Comparison of ENCODE assay signal across 8 cellular contexts in genomic region chr15:40941078-40941527, GRCh38. TPM values are rescaled to one million over a fixed set of nuclear protein-coding genes. Genes with fewer than 3 reads are reported as not detected.
DNase-seq lines count a peak whose midpoint lies in the region; ATAC-seq and TF ChIP-seq lines count a peak whose summit lies in the region.

No MANE protein-coding gene starts in this region.

- peak overlapping the region; percentile 79 for H3K27ac ChIP-seq in skeletal muscle tissue (ENCODE audit: low read depth, low read length)

- H3K36me3 ChIP-seq in HAP-1 (replicated peaks), result no peaks in the 10 kb centered on the region
- no peaks in the 10 kb centered on the region for H3K36me3 ChIP-seq in skeletal muscle tissue (ENCODE audit: control insufficient read depth in 3 of 3, insufficient read depth in 3 of 3, low read length in 3 of 3)

- peak overlapping the region; percentile 58 to 87 (median 63) for H3K4me3 Mint-ChIP-seq in T-cell

- H3K4me3 ChIP-seq in HAP-1 (peak overlapping the region; percentile 34), fibroblast of pulmonary artery (replicated peaks; ENCODE audit: low read depth, low read length) (peak overlapping the region; percentile 36), skeletal muscle tissue (ENCODE audit: low read length in 3 of 3) (peak overlapping the region; percentile 38 to 65 (median 50))

- in situ Hi-C loops in HAP-1 (cut with MboI; ENCODE audit: low sequenced_read_pairs), result no loop called here

- POLR2A ChIA-PET in T-cell (lab: Charles Lee), result no interaction called here

- no peak for TF ChIP-seq CTCF in fibroblast of pulmonary artery (IDR thresholded peaks at IDR 0.05; ENCODE audit: low read length, missing control alignments)

- no peak for DNase-seq in HAP-1 (ENCODE audit: low spot score in 2 of 2)
- no peak for DNase-seq in T-cell
- no peak for DNase-seq in fibroblast of pulmonary artery (ENCODE audit: low read depth)
- no peak for DNase-seq in NCI-H2029 treated with DMSO at 0.1 percent for 48 hours (lab: John Stamatoyannopoulos, UW)
- no peak for DNase-seq in HK-2 (ENCODE audit: unreplicated experiment)

- H3K9me3 ChIP-seq in HAP-1 (no peaks in the 10 kb centered on the region), skeletal muscle tissue (ENCODE audit: control insufficient read depth in 3 of 3, low read length in 3 of 3) (no peaks in the 10 kb centered on the region)

- H3K4me1 Mint-ChIP-seq in T-cell, result peaks cover 27 to 39% (median 37%) of the 10 kb centered on the region in 3 donors

- H3K27me3 ChIP-seq in HAP-1 (ENCODE audit: low read depth) (no peaks in the 10 kb centered on the region), skeletal muscle tissue (ENCODE audit: control insufficient read depth in 3 of 3, insufficient read depth in 3 of 3, low read length in 3 of 3) (no peaks in the 10 kb centered on the region)

- H3K9me3 Mint-ChIP-seq in T-cell, result no peaks in the 10 kb centered on the region

- H3K27me3 Mint-ChIP-seq in T-cell, result no peaks in the 10 kb centered on the region

- ATAC-seq in T-cell (replicated peaks in 1 of 4), result no peak
- ATAC-seq in HG02870 (IDR thresholded peaks at IDR 0.05; ENCODE audit: unreplicated experiment), result no peak
- ATAC-seq in HG03196 (IDR thresholded peaks at IDR 0.05; ENCODE audit: unreplicated experiment), result no peak

- H3K4me1 ChIP-seq in HAP-1 (peaks cover 14% of the 10 kb centered on the region), skeletal muscle tissue (ENCODE audit: control insufficient read depth in 3 of 3, insufficient read depth in 3 of 3, low read length in 3 of 3) (peaks cover 45 to 58% (median 54%) of the 10 kb centered on the region in 3 donors)

- H3K36me3 Mint-ChIP-seq in T-cell, result no peaks in the 10 kb centered on the region

- CTCF ChIA-PET in T-cell (lab: Charles Lee), result interaction anchor here (0.6 to 1.7 kb wide), 6 partner anchors 10 to 172 kb away, joined by 3 to 10 read pairs (median 4); partner anchors contain the start of genes CHAC1 (in 2 of the 2) and VPS18 (in 1 of the 2)

- peak overlapping the region; percentile 73 to 91 for H3K27ac Mint-ChIP-seq in T-cell

- H3K9ac ChIP-seq in skeletal muscle tissue (ENCODE audit: low read depth in 1 of 3, low read length in 3 of 3), result peak overlapping the region; percentile 2 to 79 (median 72)

RNA-seq across cellular contexts. Expression of gene DLL4, which starts 12.0 kb away (rescaled TPM):
- total RNA-seq in T-cell (under 1 TPM in 3 of 5 donors, not detected in 2; 0.12 to 0.25 (median 0.13) TPM), skeletal muscle tissue (11.5 TPM)

RNA-seq across cellular contexts. Expression of gene CHAC1, which starts 12.2 kb away (rescaled TPM):
- total RNA-seq in T-cell (1 to 10 TPM in 4 of 5 donors, under 1 TPM in 1; 0.44 to 7.5 (median 7.2) TPM), skeletal muscle tissue (0.52 TPM)

RNA-seq across cellular contexts. Expression of gene VPS18, which starts 46.9 kb away (rescaled TPM):
- total RNA-seq in T-cell, result 10 to 100 TPM; 16.2 to 23.4 (median 21.3) TPM
- 20.9 TPM for total RNA-seq in skeletal muscle tissue
